Comparison of ENCODE assay signal across 11 cellular contexts in genomic region chr6:57190140-57190539, GRCh38. TPM values are rescaled to one million over a fixed set of nuclear protein-coding genes. Genes with fewer than 3 reads are reported as not detected.
A peak's percentile ranks its signal among the peaks of the same experiment; 100 is the strongest.
DNase-seq lines count a peak whose midpoint lies in the region; ATAC-seq and TF ChIP-seq lines count a peak whose summit lies in the region.
"Had no signal": no experiment of that assay in that cellular context is flagged by ENCODE, and none has a peak within 500 bp of the region (broad histone marks: within the 10 kb centered on the region; RNA-seq: fewer than 3 reads in every experiment).

No MANE protein-coding gene starts in this region.

- no peak overlapping the region for H3K4me2 ChIP-seq in DOHH2 (ENCODE audit: low read length)

- TF ChIP-seq CTCF in DOHH2 (IDR thresholded peaks at IDR 0.05; ENCODE audit: low read depth, low read length, poor library complexity, severe bottlenecking): peak; percentile 33
- peak; percentile 52 for TF ChIP-seq CTCF in neural crest cell (conservative IDR thresholded peaks at IDR 0.05)

- H3K9me3 Mint-ChIP-seq in neural crest cell: no peaks in the 10 kb centered on the region
- H3K9me3 Mint-ChIP-seq: naive thymus-derived CD4-positive, alpha-beta T cell; stimulated activated memory B cell treated with anti-CD40 and anti-IgM and Interleukin-4, amounts not matched to agents 10 μg/mL and 1 μg/mL and 100 μg/mL, for 72 hours had no signal

- DNase-seq in MV-4-11 (lab: John Stamatoyannopoulos, UW) (peak; percentile 62), cerebellar cortex (ENCODE audit: low spot score) (peak; percentile 34), neural crest cell (ENCODE audit: low read depth, low spot score) (no peak), T-helper 17 cell (no peak)
- no peak for DNase-seq in activated CD8-positive, alpha-beta memory T cell treated with anti-CD3 and anti-CD28 coated beads for 24 hours
- DNase-seq: adrenal gland had no signal

- H3K36me3 Mint-ChIP-seq in neural crest cell (ENCODE audit: low read depth) (peaks cover 18% of the 10 kb centered on the region), T-helper 17 cell (ENCODE audit: low read depth) (peaks cover 4% of the 10 kb centered on the region)

- H3K79me2 ChIP-seq in DOHH2 (ENCODE audit: control insufficient read depth, low read length): no peaks in the 10 kb centered on the region

- H3K4me1 Mint-ChIP-seq in neural crest cell (no peaks in the 10 kb centered on the region), T-helper 17 cell (peaks cover 5% of the 10 kb centered on the region)
- H3K4me1 Mint-ChIP-seq: stimulated activated memory B cell treated with anti-CD40 and anti-IgM and Interleukin-4, amounts not matched to agents 10 μg/mL and 1 μg/mL and 100 μg/mL, for 72 hours had no signal

- no peaks in the 10 kb centered on the region for H4K20me1 ChIP-seq in DOHH2 (ENCODE audit: control insufficient read depth, insufficient read depth, low read depth, low read length)

- no peak for ATAC-seq in GM18870 (IDR thresholded peaks at IDR 0.05; ENCODE audit: unreplicated experiment)
- no peak for ATAC-seq in T-helper 17 cell
- ATAC-seq in activated CD4-positive, CD25-positive, alpha-beta regulatory T cell treated with anti-CD3 and anti-CD28 coated beads, Interleukin-2, amount 50 U/mL, for 24 hours: no peak
- ATAC-seq: naive thymus-derived CD4-positive, alpha-beta T cell; stimulated activated memory B cell treated with anti-CD40 and anti-IgM and Interleukin-4, amounts not matched to agents 10 μg/mL and 1 μg/mL and 100 μg/mL, for 72 hours had no signal

- H3K36me3 ChIP-seq in DOHH2 (ENCODE audit: control insufficient read depth, low read length): peaks cover 37% of the 10 kb centered on the region

- peaks cover 7% of the 10 kb centered on the region for H3F3A ChIP-seq in DOHH2 (ENCODE audit: control insufficient read depth, insufficient read depth)

- H3K27me3 Mint-ChIP-seq in neural crest cell (ENCODE audit: low read depth): no peaks in the 10 kb centered on the region
- H3K27me3 Mint-ChIP-seq in T-helper 17 cell: no peaks in the 10 kb centered on the region
- H3K27me3 Mint-ChIP-seq: naive thymus-derived CD4-positive, alpha-beta T cell; stimulated activated memory B cell treated with anti-CD40 and anti-IgM and Interleukin-4, amounts not matched to agents 10 μg/mL and 1 μg/mL and 100 μg/mL, for 72 hours had no signal

- H3K27ac ChIP-seq in DOHH2 (ENCODE audit: low read depth, low read length): no peak overlapping the region
- H3K27ac ChIP-seq: adrenal gland had no signal

- no peaks in the 10 kb centered on the region for H3K9me3 ChIP-seq in DOHH2 (ENCODE audit: control insufficient read depth, insufficient read depth, low read length)
- no peaks in the 10 kb centered on the region for H3K9me3 ChIP-seq in T-helper 17 cell (ENCODE audit: control insufficient read depth, low read length, poor library complexity, severe bottlenecking)
- H3K9me3 ChIP-seq: adrenal gland had no signal

- H3K9me2 ChIP-seq in DOHH2 (replicated peaks; ENCODE audit: control insufficient read depth, low read length): no peaks in the 10 kb centered on the region

- H3K27me3 ChIP-seq in DOHH2 (ENCODE audit: control insufficient read depth, low read length): no peaks in the 10 kb centered on the region
- H3K27me3 ChIP-seq: adrenal gland had no signal

- H3K4me3 ChIP-seq in DOHH2 (ENCODE audit: low read length): no peak overlapping the region
- H3K4me3 ChIP-seq: adrenal gland had no signal

- H3K27ac Mint-ChIP-seq in neural crest cell (ENCODE audit: unreplicated experiment) (no peak overlapping the region), T-helper 17 cell (no peak overlapping the region)
- H3K27ac Mint-ChIP-seq: naive thymus-derived CD4-positive, alpha-beta T cell; stimulated activated memory B cell treated with anti-CD40 and anti-IgM and Interleukin-4, amounts not matched to agents 10 μg/mL and 1 μg/mL and 100 μg/mL, for 72 hours had no signal

- H3K4me3 Mint-ChIP-seq in neural crest cell (no peak overlapping the region), T-helper 17 cell (no peak overlapping the region)
- H3K4me3 Mint-ChIP-seq: naive thymus-derived CD4-positive, alpha-beta T cell; stimulated activated memory B cell treated with anti-CD40 and anti-IgM and Interleukin-4, amounts not matched to agents 10 μg/mL and 1 μg/mL and 100 μg/mL, for 72 hours had no signal

- no peaks in the 10 kb centered on the region for H3K4me1 ChIP-seq in DOHH2 (ENCODE audit: control insufficient read depth, low read length)
- H3K4me1 ChIP-seq: adrenal gland had no signal

RNA-seq across cellular contexts. Expression of gene BAG2, which starts 18.0 kb away (rescaled TPM):
- total RNA-seq in neural crest cell (3.2 and 3.3 TPM in 2 replicates), T-helper 17 cell (1 to 10 TPM; 2.7 to 3.1 TPM)

RNA-seq across cellular contexts. Expression of gene RAB23, which starts 32.0 kb away (rescaled TPM):
- total RNA-seq in neural crest cell (20.1 and 21.1 TPM in 2 replicates), T-helper 17 cell (under 1 TPM; 0.29 to 0.35 TPM)

Comparison
In these comparisons a context has a peak if more than half of its experiments do, and no peak if none do; other contexts are left out.
1. DNase-seq: peak in MV-4-11 (single experiment) and cerebellar cortex (single experiment); none in neural crest cell (single experiment), T-helper 17 cell (0 of 3) and activated CD8-positive, alpha-beta memory T cell treated with anti-CD3 and anti-CD28 coated beads for 24 hours (single experiment).
2. RNA of gene RAB23, which starts 32.0 kb away (total RNA-seq): 20.1 to 21.1 TPM in neural crest cell; 0.29 to 0.35 TPM in T-helper 17 cell; every median in the first group is over 10 times any median in the second.